2 cellular contexts compared by ENCODE assay signal in the genomic region with DNA sequence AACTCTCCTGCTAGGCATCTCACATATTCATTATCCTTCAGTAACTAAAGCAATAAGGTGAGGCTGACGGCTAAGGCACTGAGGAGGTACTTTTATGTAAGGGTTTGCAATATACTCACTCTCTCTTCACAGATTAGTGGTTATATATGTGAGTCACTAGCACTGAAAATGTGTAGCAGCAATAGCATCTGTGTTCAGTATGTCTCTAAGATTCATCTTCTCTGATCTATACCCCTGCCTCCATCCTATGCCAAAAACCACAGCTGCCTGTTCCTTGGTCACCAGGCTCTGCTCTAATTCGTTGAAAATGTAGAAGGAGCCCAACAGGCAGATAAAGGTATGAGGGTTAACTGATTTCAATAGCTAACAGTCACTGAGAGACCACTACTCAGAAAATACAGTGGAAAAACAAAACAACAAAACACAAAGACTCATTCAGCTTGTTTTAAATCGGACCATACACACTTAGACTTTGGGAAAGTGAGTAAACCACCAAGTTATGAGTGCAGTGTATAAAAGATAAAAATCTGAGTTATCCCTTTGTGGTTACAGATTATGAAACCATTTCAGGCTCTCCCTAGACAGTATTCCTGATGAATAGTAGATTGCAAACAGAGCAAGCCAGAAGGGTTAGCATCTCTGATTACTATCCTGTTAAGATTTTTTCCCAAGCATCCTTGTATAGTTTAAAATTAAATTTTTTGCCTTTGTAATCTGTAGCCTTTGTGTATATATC.
TF ChIP-seq lines count a peak whose summit lies in the region.

No MANE protein-coding gene starts in this region.

TF ChIP-seq in A549, 52 proteins besides CTCF, POLR2A, EP300 and RAD21 (continued from another document):
- TF ChIP-seq MAX (IDR thresholded peaks at IDR 0.05) (no peak), HEYL (CRISPR knock-in tag; IDR thresholded peaks at IDR 0.05) (no peak), NPAS2 (CRISPR knock-in tag; IDR thresholded peaks at IDR 0.05; ENCODE audit: borderline replicate concordance) (no peak), PHF8 (IDR thresholded peaks at IDR 0.05; ENCODE audit: borderline replicate concordance, low read depth) (no peak), FOSB (CRISPR knock-in tag; IDR thresholded peaks at IDR 0.05) (no peak), HES2 (IDR thresholded peaks at IDR 0.05) (no peak), MAZ (IDR thresholded peaks at IDR 0.05; ENCODE audit: borderline replicate concordance, low read depth, low read length) (no peak), POLR2AphosphoS2 (conservative IDR thresholded peaks at IDR 0.05; ENCODE audit: low read length) (no peak)

TF ChIP-seq in SK-N-SH, 30 proteins besides CTCF, POLR2A, EP300 and RAD21 (continued from another document):
- TF ChIP-seq ZBTB33 (IDR thresholded peaks at IDR 0.05; ENCODE audit: borderline replicate concordance, low read depth) (no peak), GABPA (IDR thresholded peaks at IDR 0.05; ENCODE audit: low read depth) (no peak), RFX5 (IDR thresholded peaks at IDR 0.05; ENCODE audit: low read length) (no peak), FOXM1 (IDR thresholded peaks at IDR 0.05; ENCODE audit: low read depth) (0 out of 2 replicates have a peak, but pooled peaks have one; percentile 35), EZH2phosphoT487 (IDR thresholded peaks at IDR 0.05; ENCODE audit: borderline replicate concordance, low read depth) (no peak), SIN3A (IDR thresholded peaks at IDR 0.05; ENCODE audit: borderline replicate concordance, low read depth, low read length) (no peak), RCOR1 (IDR thresholded peaks at IDR 0.05; ENCODE audit: low read length) (0 out of 2 replicates have a peak, but pooled peaks have one; percentile 32), FOXJ3 (CRISPR knock-in tag; IDR thresholded peaks at IDR 0.05) (no peak), POLR2AphosphoS5 (IDR thresholded peaks at IDR 0.05; ENCODE audit: low read depth, low read length) (no peak), FOSL2 (IDR thresholded peaks at IDR 0.05; ENCODE audit: borderline replicate concordance, low read depth) (peak; percentile 66; the same call in 1 of the 2 replicates), GATA2 (CRISPR knock-in tag; IDR thresholded peaks at IDR 0.05) (peak; percentile 27; the same call in 1 of the 2 replicates), MEF2A (IDR thresholded peaks at IDR 0.05; ENCODE audit: borderline replicate concordance, low read depth) (no peak), TCF12 (IDR thresholded peaks at IDR 0.05) (peak; percentile 81), MXI1 (IDR thresholded peaks at IDR 0.05; ENCODE audit: low read depth, low read length) (no peak), TAF1 (IDR thresholded peaks at IDR 0.05; ENCODE audit: borderline replicate concordance, low read depth, low read length) (no peak), JUND (IDR thresholded peaks at IDR 0.05) (peak; percentile 70), NRF1 (IDR thresholded peaks at IDR 0.05; ENCODE audit: low read depth, low read length) (no peak), CHD2 (IDR thresholded peaks at IDR 0.05; ENCODE audit: low read length, partially characterized antibody) (no peak), RXRA (IDR thresholded peaks at IDR 0.05; ENCODE audit: borderline replicate concordance, low read depth) (no peak), YY1 (IDR thresholded peaks at IDR 0.05; ENCODE audit: low read depth) (no peak)
- TF ChIP-seq, protein P1, sequence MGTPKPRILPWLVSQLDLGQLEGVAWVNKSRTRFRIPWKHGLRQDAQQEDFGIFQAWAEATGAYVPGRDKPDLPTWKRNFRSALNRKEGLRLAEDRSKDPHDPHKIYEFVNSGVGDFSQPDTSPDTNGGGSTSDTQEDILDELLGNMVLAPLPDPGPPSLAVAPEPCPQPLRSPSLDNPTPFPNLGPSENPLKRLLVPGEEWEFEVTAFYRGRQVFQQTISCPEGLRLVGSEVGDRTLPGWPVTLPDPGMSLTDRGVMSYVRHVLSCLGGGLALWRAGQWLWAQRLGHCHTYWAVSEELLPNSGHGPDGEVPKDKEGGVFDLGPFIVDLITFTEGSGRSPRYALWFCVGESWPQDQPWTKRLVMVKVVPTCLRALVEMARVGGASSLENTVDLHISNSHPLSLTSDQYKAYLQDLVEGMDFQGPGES (IDR thresholded peaks at IDR 0.05; ENCODE audit: low read depth, low read length): no peak
- TF ChIP-seq, protein P2, sequence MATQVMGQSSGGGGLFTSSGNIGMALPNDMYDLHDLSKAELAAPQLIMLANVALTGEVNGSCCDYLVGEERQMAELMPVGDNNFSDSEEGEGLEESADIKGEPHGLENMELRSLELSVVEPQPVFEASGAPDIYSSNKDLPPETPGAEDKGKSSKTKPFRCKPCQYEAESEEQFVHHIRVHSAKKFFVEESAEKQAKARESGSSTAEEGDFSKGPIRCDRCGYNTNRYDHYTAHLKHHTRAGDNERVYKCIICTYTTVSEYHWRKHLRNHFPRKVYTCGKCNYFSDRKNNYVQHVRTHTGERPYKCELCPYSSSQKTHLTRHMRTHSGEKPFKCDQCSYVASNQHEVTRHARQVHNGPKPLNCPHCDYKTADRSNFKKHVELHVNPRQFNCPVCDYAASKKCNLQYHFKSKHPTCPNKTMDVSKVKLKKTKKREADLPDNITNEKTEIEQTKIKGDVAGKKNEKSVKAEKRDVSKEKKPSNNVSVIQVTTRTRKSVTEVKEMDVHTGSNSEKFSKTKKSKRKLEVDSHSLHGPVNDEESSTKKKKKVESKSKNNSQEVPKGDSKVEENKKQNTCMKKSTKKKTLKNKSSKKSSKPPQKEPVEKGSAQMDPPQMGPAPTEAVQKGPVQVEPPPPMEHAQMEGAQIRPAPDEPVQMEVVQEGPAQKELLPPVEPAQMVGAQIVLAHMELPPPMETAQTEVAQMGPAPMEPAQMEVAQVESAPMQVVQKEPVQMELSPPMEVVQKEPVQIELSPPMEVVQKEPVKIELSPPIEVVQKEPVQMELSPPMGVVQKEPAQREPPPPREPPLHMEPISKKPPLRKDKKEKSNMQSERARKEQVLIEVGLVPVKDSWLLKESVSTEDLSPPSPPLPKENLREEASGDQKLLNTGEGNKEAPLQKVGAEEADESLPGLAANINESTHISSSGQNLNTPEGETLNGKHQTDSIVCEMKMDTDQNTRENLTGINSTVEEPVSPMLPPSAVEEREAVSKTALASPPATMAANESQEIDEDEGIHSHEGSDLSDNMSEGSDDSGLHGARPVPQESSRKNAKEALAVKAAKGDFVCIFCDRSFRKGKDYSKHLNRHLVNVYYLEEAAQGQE (IDR thresholded peaks at IDR 0.05; ENCODE audit: low read depth, low read length): no peak
- TF ChIP-seq, protein P3, sequence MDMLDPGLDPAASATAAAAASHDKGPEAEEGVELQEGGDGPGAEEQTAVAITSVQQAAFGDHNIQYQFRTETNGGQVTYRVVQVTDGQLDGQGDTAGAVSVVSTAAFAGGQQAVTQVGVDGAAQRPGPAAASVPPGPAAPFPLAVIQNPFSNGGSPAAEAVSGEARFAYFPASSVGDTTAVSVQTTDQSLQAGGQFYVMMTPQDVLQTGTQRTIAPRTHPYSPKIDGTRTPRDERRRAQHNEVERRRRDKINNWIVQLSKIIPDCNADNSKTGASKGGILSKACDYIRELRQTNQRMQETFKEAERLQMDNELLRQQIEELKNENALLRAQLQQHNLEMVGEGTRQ (IDR thresholded peaks at IDR 0.05; ENCODE audit: borderline replicate concordance, low read depth, low read length): no peak
- TF ChIP-seq, protein P4, sequence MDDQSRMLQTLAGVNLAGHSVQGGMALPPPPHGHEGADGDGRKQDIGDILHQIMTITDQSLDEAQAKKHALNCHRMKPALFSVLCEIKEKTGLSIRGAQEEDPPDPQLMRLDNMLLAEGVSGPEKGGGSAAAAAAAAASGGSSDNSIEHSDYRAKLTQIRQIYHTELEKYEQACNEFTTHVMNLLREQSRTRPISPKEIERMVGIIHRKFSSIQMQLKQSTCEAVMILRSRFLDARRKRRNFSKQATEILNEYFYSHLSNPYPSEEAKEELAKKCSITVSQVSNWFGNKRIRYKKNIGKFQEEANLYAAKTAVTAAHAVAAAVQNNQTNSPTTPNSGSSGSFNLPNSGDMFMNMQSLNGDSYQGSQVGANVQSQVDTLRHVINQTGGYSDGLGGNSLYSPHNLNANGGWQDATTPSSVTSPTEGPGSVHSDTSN (IDR thresholded peaks at IDR 0.05): peak; percentile 48
TF ChIP-seq in SK-N-SH: peak in this region for 9.
